In the genomic region with DNA sequence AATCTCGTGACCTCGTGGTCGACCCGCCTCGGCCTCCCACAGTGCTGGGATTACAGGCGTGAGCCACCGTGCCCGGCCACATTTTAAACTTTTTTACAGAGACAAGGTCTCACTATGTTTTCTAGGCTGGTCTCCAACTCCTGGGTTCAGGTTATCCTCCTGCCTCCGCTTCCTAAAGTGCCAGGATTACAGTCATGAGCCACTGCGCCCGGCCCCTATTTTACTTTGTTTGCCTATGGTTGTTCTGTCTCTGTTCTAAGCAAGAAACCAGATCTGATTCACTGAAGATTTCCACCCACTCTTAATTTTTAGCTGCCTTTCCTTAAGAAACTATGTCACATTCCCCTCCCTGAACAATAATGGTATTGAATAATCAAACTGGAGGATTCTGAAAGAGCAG, we compare ENCODE assay signal across 1 cellular context.
TF ChIP-seq lines count a peak whose summit lies in the region.

No MANE protein-coding gene starts in this region.

TF ChIP-seq in GM23338, 12 proteins besides CTCF, POLR2A, EP300 and RAD21:
- no peak for TF ChIP-seq NANOG (IDR thresholded peaks at IDR 0.05; ENCODE audit: borderline replicate concordance)
- TF ChIP-seq EZH2phosphoT487 (IDR thresholded peaks at IDR 0.05; ENCODE audit: unreplicated experiment), result no peak
- no peak for TF ChIP-seq ZNF462 (CRISPR knock-in tag; IDR thresholded peaks at IDR 0.05)
- no peak for TF ChIP-seq JUNB (IDR thresholded peaks at IDR 0.05; ENCODE audit: unreplicated experiment)
- no peak for TF ChIP-seq ZNF114 (CRISPR knock-in tag; IDR thresholded peaks at IDR 0.05)
- TF ChIP-seq STAT1 (IDR thresholded peaks at IDR 0.05; ENCODE audit: unreplicated experiment), result no peak
- TF ChIP-seq REST (IDR thresholded peaks at IDR 0.05; ENCODE audit: unreplicated experiment), result no peak
- TF ChIP-seq, protein P1, sequence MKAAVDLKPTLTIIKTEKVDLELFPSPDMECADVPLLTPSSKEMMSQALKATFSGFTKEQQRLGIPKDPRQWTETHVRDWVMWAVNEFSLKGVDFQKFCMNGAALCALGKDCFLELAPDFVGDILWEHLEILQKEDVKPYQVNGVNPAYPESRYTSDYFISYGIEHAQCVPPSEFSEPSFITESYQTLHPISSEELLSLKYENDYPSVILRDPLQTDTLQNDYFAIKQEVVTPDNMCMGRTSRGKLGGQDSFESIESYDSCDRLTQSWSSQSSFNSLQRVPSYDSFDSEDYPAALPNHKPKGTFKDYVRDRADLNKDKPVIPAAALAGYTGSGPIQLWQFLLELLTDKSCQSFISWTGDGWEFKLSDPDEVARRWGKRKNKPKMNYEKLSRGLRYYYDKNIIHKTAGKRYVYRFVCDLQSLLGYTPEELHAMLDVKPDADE (IDR thresholded peaks at IDR 0.05), result no peak
- no peak for TF ChIP-seq POLR2AphosphoS5 (IDR thresholded peaks at IDR 0.05; ENCODE audit: low read depth)
- TF ChIP-seq EZH2 (IDR thresholded peaks at IDR 0.05; ENCODE audit: low read depth, unreplicated experiment), result no peak
- TF ChIP-seq CREB1 (CRISPR knock-in tag; IDR thresholded peaks at IDR 0.05; ENCODE audit: low read depth), result no peak
- TF ChIP-seq ZNF331 (CRISPR knock-in tag; IDR thresholded peaks at IDR 0.05; ENCODE audit: low read depth), result no peak
